ENCODE assay signal across 9 cellular contexts in genomic region chr1:248686815-248687214, GRCh38. TPM values are rescaled to one million over a fixed set of nuclear protein-coding genes. Genes with fewer than 3 reads are reported as not detected.
A peak's percentile ranks its signal among the peaks of the same experiment; 100 is the strongest.
DNase-seq lines count a peak whose midpoint lies in the region; ATAC-seq and TF ChIP-seq lines count a peak whose summit lies in the region.
"Had no signal": no experiment of that assay in that cellular context is flagged by ENCODE, and none has a peak within 500 bp of the region (broad histone marks: within the 10 kb centered on the region; RNA-seq: fewer than 3 reads in every experiment).

No MANE protein-coding gene starts in this region.

- peak; percentile 11 for DNase-seq in CD1c-positive myeloid dendritic cell (ENCODE audit: extremely low spot score)
- peak; percentile 14 for DNase-seq in SK-N-SH
- DNase-seq in NCI-H345 (lab: John Stamatoyannopoulos, UW), result no peak
- no peak for DNase-seq in NK-92 treated with Interleukin-12 subunit alpha and Interleukin-12 subunit beta, amount 100 ng/mL, for 24 hours (lab: John Stamatoyannopoulos, UW)
- no peak for DNase-seq in hypothalamus (lab: John Stamatoyannopoulos, UW)
- DNase-seq in mesothelial cell of epicardium (ENCODE audit: low spot score in 2 of 2, unreplicated experiment in 2 of 2), result no peak
- DNase-seq: left cardiac atrium had no signal

- H3K9ac ChIP-seq in SK-N-SH, result no peak overlapping the region

- TF ChIP-seq EP300 in SK-N-SH (IDR thresholded peaks at IDR 0.05; ENCODE audit: borderline replicate concordance in 1 of 2, low read depth in 1 of 2, low read length in 1 of 2), result no peak

- H3K4me3 Mint-ChIP-seq in mesothelial cell of epicardium, result no peak overlapping the region

- no peak overlapping the region for H3K27ac Mint-ChIP-seq in mesothelial cell of epicardium

- ATAC-seq in GM18861 (IDR thresholded peaks at IDR 0.05; ENCODE audit: unreplicated experiment), result peak; percentile 57
- peak; percentile 86 for ATAC-seq in HG02943 (IDR thresholded peaks at IDR 0.05; ENCODE audit: low read depth, unreplicated experiment)
- ATAC-seq: left cardiac atrium had no signal

- H3K9me3 Mint-ChIP-seq in mesothelial cell of epicardium, result peaks cover 76% of the 10 kb centered on the region

- no peaks in the 10 kb centered on the region for H3K36me3 ChIP-seq in SK-N-SH (replicated peaks in 1 of 2; ENCODE audit: control insufficient read depth in 1 of 2, insufficient read depth in 2 of 2, low read length in 1 of 2)

- POLR2A ChIA-PET in SK-N-SH (lab: Yijun Ruan, JAX), result no interaction called here

- H2AFZ ChIP-seq in SK-N-SH (ENCODE audit: low read depth), result peak overlapping the region; percentile 67

- H3K79me2 ChIP-seq in SK-N-SH (ENCODE audit: insufficient read depth), result no peaks in the 10 kb centered on the region

- no peak overlapping the region for H3K4me3 ChIP-seq in SK-N-SH (ENCODE audit: low read depth in 2 of 2, low read length in 1 of 2)

- H3F3A ChIP-seq in SK-N-SH (replicated peaks; ENCODE audit: insufficient read depth), result no peaks in the 10 kb centered on the region

- H3K36me3 Mint-ChIP-seq in mesothelial cell of epicardium, result no peaks in the 10 kb centered on the region

- TF ChIP-seq RAD21 in SK-N-SH (IDR thresholded peaks at IDR 0.05; ENCODE audit: low read length), result no peak; the same call in 1 of the 2 replicates

- H3K9me3 ChIP-seq in SK-N-SH, result no peaks in the 10 kb centered on the region

- CTCF ChIA-PET in SK-N-SH (lab: Yijun Ruan, JAX), result no interaction called here

- H3K9me2 ChIP-seq in SK-N-SH, result no peaks in the 10 kb centered on the region

- no peak overlapping the region for H3K4me2 ChIP-seq in SK-N-SH

- no peaks in the 10 kb centered on the region for H3K4me1 Mint-ChIP-seq in mesothelial cell of epicardium

- H3K27me3 ChIP-seq in SK-N-SH (ENCODE audit: insufficient read depth), result peaks cover 3% of the 10 kb centered on the region; the same call in 1 of the 2 replicates

- no peaks in the 10 kb centered on the region for H3K4me1 ChIP-seq in SK-N-SH (ENCODE audit: control insufficient read depth in 1 of 2, insufficient read depth in 2 of 2, low read depth in 1 of 2, low read length in 1 of 2)

- H3K27ac ChIP-seq in SK-N-SH (ENCODE audit: low read depth in 2 of 2, low read length in 1 of 2), result no peak overlapping the region

- TF ChIP-seq CTCF in SK-N-SH (IDR thresholded peaks at IDR 0.05) (peak; percentile 37; the same call in 1 of the 2 replicates), mesothelial cell of epicardium (IDR thresholded peaks at IDR 0.05; ENCODE audit: unreplicated experiment) (no peak)

- no peaks in the 10 kb centered on the region for H3K27me3 Mint-ChIP-seq in mesothelial cell of epicardium (ENCODE audit: low read depth)

- WGBS in SK-N-SH (ENCODE audit: low lambda C conversion rate), result 1% methylated on average over 3 of the region's 3 CpGs

- H4K20me1 ChIP-seq in SK-N-SH (ENCODE audit: insufficient read depth), result no peaks in the 10 kb centered on the region

TF ChIP-seq in SK-N-SH, 30 proteins besides CTCF, POLR2A, EP300 and RAD21:
- TF ChIP-seq USF2 (IDR thresholded peaks at IDR 0.05; ENCODE audit: borderline replicate concordance, low read depth, low read length) (no peak), RXRA (IDR thresholded peaks at IDR 0.05; ENCODE audit: borderline replicate concordance, low read depth) (no peak), JUND (IDR thresholded peaks at IDR 0.05) (no peak), GATA2 (CRISPR knock-in tag; IDR thresholded peaks at IDR 0.05) (no peak), RFX5 (IDR thresholded peaks at IDR 0.05; ENCODE audit: low read length) (no peak), SIN3A (IDR thresholded peaks at IDR 0.05; ENCODE audit: borderline replicate concordance, low read depth, low read length) (no peak), NRF1 (IDR thresholded peaks at IDR 0.05; ENCODE audit: low read depth, low read length) (no peak), CHD2 (IDR thresholded peaks at IDR 0.05; ENCODE audit: low read length, partially characterized antibody) (no peak), TEAD4 (IDR thresholded peaks at IDR 0.05; ENCODE audit: borderline replicate concordance, insufficient read depth) (no peak), NFIC (IDR thresholded peaks at IDR 0.05; ENCODE audit: borderline replicate concordance) (no peak), MEF2A (IDR thresholded peaks at IDR 0.05; ENCODE audit: borderline replicate concordance, low read depth) (no peak), REST (IDR thresholded peaks at IDR 0.05; ENCODE audit: low read depth, low read length) (no peak), YY1 (IDR thresholded peaks at IDR 0.05; ENCODE audit: low read depth) (no peak), IRF3 (IDR thresholded peaks at IDR 0.05; ENCODE audit: low read depth, low read length) (no peak), SMC3 (IDR thresholded peaks at IDR 0.05; ENCODE audit: low read depth, low read length) (no peak), FOXM1 (IDR thresholded peaks at IDR 0.05; ENCODE audit: low read depth) (no peak), PBX3 (IDR thresholded peaks at IDR 0.05) (no peak), POLR2AphosphoS5 (IDR thresholded peaks at IDR 0.05; ENCODE audit: low read depth, low read length) (no peak), MXI1 (IDR thresholded peaks at IDR 0.05; ENCODE audit: low read depth, low read length) (no peak)
TF ChIP-seq in SK-N-SH: peak in this region for 0.

RNA-seq across cellular contexts. Expression of gene OR14I1, which starts 15.8 kb away (rescaled TPM):
- polyA plus RNA-seq in SK-N-SH (2012; rRNA removed), result not detected in 2 replicates
- polyA plus RNA-seq in SK-N-SH (2012; cell fraction: cytosol; rRNA removed), result not detected in 2 replicates
- polyA plus RNA-seq in SK-N-SH (2012; cell fraction: nucleus; rRNA removed), result not detected in 2 replicates
- not detected in 3 replicates for total RNA-seq in mesothelial cell of epicardium
- total RNA-seq: left cardiac atrium had no signal

RNA-seq across cellular contexts. Expression of gene OR2T27, which starts 31.5 kb away (rescaled TPM):
- not detected in 2 replicates for polyA plus RNA-seq in SK-N-SH (2012; rRNA removed)
- polyA plus RNA-seq in SK-N-SH (2012; cell fraction: cytosol; rRNA removed), result not detected in 2 replicates
- polyA plus RNA-seq in SK-N-SH (2012; cell fraction: nucleus; rRNA removed), result not detected in 2 replicates
- not detected in 3 replicates for total RNA-seq in mesothelial cell of epicardium
- total RNA-seq: left cardiac atrium had no signal

RNA-seq across cellular contexts. Expression of gene OR2T35, which starts 41.7 kb away (rescaled TPM):
- not detected in 2 replicates for polyA plus RNA-seq in SK-N-SH (2012; rRNA removed)
- polyA plus RNA-seq in SK-N-SH (2012; cell fraction: cytosol; rRNA removed), result not detected in 2 replicates
- polyA plus RNA-seq in SK-N-SH (2012; cell fraction: nucleus; rRNA removed), result not detected in 2 replicates
- not detected in 3 replicates for total RNA-seq in mesothelial cell of epicardium
- total RNA-seq: left cardiac atrium had no signal

RNA-seq across cellular contexts. Expression of gene OR2T11, which starts 51.9 kb away (rescaled TPM):
- polyA plus RNA-seq in SK-N-SH (2012; rRNA removed), result not detected in 2 replicates
- not detected in 2 replicates for polyA plus RNA-seq in SK-N-SH (2012; cell fraction: cytosol; rRNA removed)
- polyA plus RNA-seq in SK-N-SH (2012; cell fraction: nucleus; rRNA removed), result not detected in 2 replicates
- not detected in 3 replicates for total RNA-seq in mesothelial cell of epicardium
- total RNA-seq: left cardiac atrium had no signal

Comparison
In these comparisons a context has a peak if more than half of its experiments do, and no peak if none do; other contexts are left out.
1. DNase-seq: peak in CD1c-positive myeloid dendritic cell (single experiment) and SK-N-SH (single experiment); none in NCI-H345 (single experiment), NK-92 treated with Interleukin-12 subunit alpha and Interleukin-12 subunit beta, amount 100 ng/mL, for 24 hours (single experiment), hypothalamus (0 of 51) and mesothelial cell of epicardium (0 of 2).